In genomic region chr5:58965677-58966414, GRCh38 we compare ENCODE assay signal across 17 cellular contexts.
DNase-seq lines count a peak whose midpoint lies in the region; ATAC-seq, FAIRE-seq and TF ChIP-seq lines count a peak whose summit lies in the region.
"Had no signal": no experiment of that assay in that cellular context is flagged by ENCODE, and none has a peak within 500 bp of the region (broad histone marks: within the 10 kb centered on the region; RNA-seq: fewer than 3 reads in every experiment).

No MANE protein-coding gene starts in this region.

- H3K4ac ChIP-seq in H1 (replicated peaks; ENCODE audit: insufficient read length, low read depth, low read length), result no peak overlapping the region

- no peak overlapping the region for H2BK20ac ChIP-seq in H1 (ENCODE audit: low read length)

- peak; percentile 13 to 38; a peak in 2 of 4 replicates for TF ChIP-seq RAD21 in H1 (IDR thresholded peaks at IDR 0.05 in 1 of 2, conservative IDR thresholded peaks at IDR 0.05 in 1 of 2; ENCODE audit: low read depth in 2 of 2, low read length in 2 of 2)

- 90% methylated on average over 9 of the region's 9 CpGs; no CpG with 5 or more reads in 1 of the 2 experiments for WGBS in H1 (ENCODE audit: extremely low coverage in 1 of 2, insufficient coverage in 1 of 2, insufficient read length in 1 of 2, insufficient replicate concordance in 2 of 2, low coverage in 1 of 2, low lambda C conversion rate in 2 of 2, missing lambda C conversion rate in 1 of 2), 2 experiments
- 76 to 86% methylated on average over 9 of the region's 9 CpGs for WGBS in body of pancreas, 2 donors

- H3K4me3 Mint-ChIP-seq in HFFc6, result no peak overlapping the region
- H3K4me3 Mint-ChIP-seq: CD8-positive, alpha-beta memory T cell had no signal

- FAIRE-seq in H1 (lab: Jason Lieb, UNC), result no peak

- no peak overlapping the region for H3K4me2 ChIP-seq in H1 (ENCODE audit: insufficient read depth in 1 of 2, low read depth in 2 of 2, low read length in 2 of 2)
- H3K4me2 ChIP-seq: BLaER1 had no signal

- no peaks in the 10 kb centered on the region for H3K79me1 ChIP-seq in H1 (ENCODE audit: low read depth, low read length)

- ATAC-seq in GM19455 (IDR thresholded peaks at IDR 0.05; ENCODE audit: unreplicated experiment), result no peak
- no peak for ATAC-seq in body of pancreas
- ATAC-seq in stimulated activated naive CD8-positive, alpha-beta T cell treated with anti-CD3 and anti-CD28 coated beads, Interleukin-15, Interleukin-2, amounts not matched to agents 100 U/mL and 50 U/mL, for 24 hours, result no peak
- ATAC-seq: Panc1, SK-N-SH treated with all-trans-retinoic acid at 6 μM for 48 hours had no signal

- TF ChIP-seq CTCF in GM12864 (IDR thresholded peaks at IDR 0.05; ENCODE audit: low read depth, low read length, missing control alignments), result peak; percentile 5
- peak; percentile 20; the same call in 1 of the 2 replicates for TF ChIP-seq CTCF in HFFc6 (IDR thresholded peaks at IDR 0.05)
- TF ChIP-seq CTCF in H1 (IDR thresholded peaks at IDR 0.05; ENCODE audit: control extremely low read depth in 1 of 3, insufficient read depth in 1 of 3, low read depth in 1 of 3, low read length in 3 of 3), result peak; percentile 6 to 43 (median 19)
- no peak for TF ChIP-seq CTCF in body of pancreas (IDR thresholded peaks at IDR 0.05)

- no peak overlapping the region for H2BK5ac ChIP-seq in H1 (ENCODE audit: low read depth, low read length)

- no peak overlapping the region for H4K91ac ChIP-seq in H1 (replicated peaks; ENCODE audit: insufficient read length, low read length)

- CTCF ChIA-PET in H1 (lab: Charles Lee; ENCODE audit: partially characterized antibody), result interaction anchor here (0.7 to 2.0 kb wide), 10 partner anchors 10 to 93 kb away, joined by 3 to 9 read pairs (median 4); no protein-coding TSS in a partner anchor

- H4K5ac ChIP-seq in H1 (ENCODE audit: insufficient read length, low read depth, low read length), result no peak overlapping the region

- H3K36me3 Mint-ChIP-seq in HFFc6 (ENCODE audit: low read depth), result no peaks in the 10 kb centered on the region

- H2BK15ac ChIP-seq in H1 (ENCODE audit: low read length), result no peak overlapping the region

- H3K23me2 ChIP-seq in H1 (ENCODE audit: low read depth, low read length), result no peaks in the 10 kb centered on the region

- no peak overlapping the region for H3K18ac ChIP-seq in H1 (ENCODE audit: extremely low read depth, low read length)

- no peak overlapping the region for H2BK12ac ChIP-seq in H1 (ENCODE audit: low read depth, low read length)

- no peak overlapping the region for H3K56ac ChIP-seq in H1 (replicated peaks; ENCODE audit: insufficient read length, low read depth, low read length)

- no peak overlapping the region for H3K14ac ChIP-seq in H1 (ENCODE audit: insufficient read length)

- no peak overlapping the region for H3K9ac ChIP-seq in H1 (replicated peaks in 1 of 4; ENCODE audit: extremely low read depth in 1 of 4, low read depth in 3 of 4, low read length in 3 of 4)
- H3K9ac ChIP-seq: BLaER1 had no signal

- H2BK120ac ChIP-seq in H1 (replicated peaks; ENCODE audit: low read depth, low read length), result no peak overlapping the region

- no peak overlapping the region for H2AK5ac ChIP-seq in H1 (ENCODE audit: low read depth, low read length)

- TF ChIP-seq POLR2A in H1 (IDR thresholded peaks at IDR 0.05; ENCODE audit: control extremely low read depth in 1 of 2, low read depth in 2 of 2, low read length in 2 of 2), result no peak
- no peak for TF ChIP-seq POLR2A in body of pancreas (IDR thresholded peaks at IDR 0.05)

- H3K27me3 Mint-ChIP-seq in HFFc6 (ENCODE audit: insufficient read depth), result peaks cover 7% of the 10 kb centered on the region
- H3K27me3 Mint-ChIP-seq: CD8-positive, alpha-beta memory T cell had no signal

- H3K27ac Mint-ChIP-seq in HFFc6, result no peak overlapping the region
- H3K27ac Mint-ChIP-seq: CD8-positive, alpha-beta memory T cell had no signal

- no peak overlapping the region for H4K8ac ChIP-seq in H1 (ENCODE audit: extremely low read depth, insufficient read depth, low read length)

- POLR2A ChIA-PET in H1 (lab: Charles Lee; ENCODE audit: partially characterized antibody), result no interaction called here

- intact Hi-C loops in body of pancreas (cut with DNase I), result no loop called here

- no peak overlapping the region for H2AFZ ChIP-seq in H1 (ENCODE audit: low read length)

- no peaks in the 10 kb centered on the region for H3K36me3 ChIP-seq in H1 (ENCODE audit: control insufficient read depth in 2 of 4, insufficient read depth in 4 of 4, low read length in 3 of 4)
- no peaks in the 10 kb centered on the region for H3K36me3 ChIP-seq in body of pancreas (replicated peaks in 1 of 2; ENCODE audit: insufficient read depth in 1 of 2, low read depth in 2 of 2)
- H3K36me3 ChIP-seq: BLaER1 had no signal

- H3K4me3 ChIP-seq in GM12864 (ENCODE audit: low read depth, low read length), result no peak overlapping the region
- no peak overlapping the region for H3K4me3 ChIP-seq in H1 (ENCODE audit: extremely low read depth in 1 of 4, insufficient read depth in 2 of 4, low read depth in 3 of 4, low read length in 4 of 4)
- no peak overlapping the region for H3K4me3 ChIP-seq in body of pancreas
- H3K4me3 ChIP-seq: BLaER1 had no signal

- H3K27me3 ChIP-seq in H1 (replicated peaks in 1 of 4; ENCODE audit: control insufficient read depth in 3 of 4, extremely low read depth in 1 of 4, insufficient read depth in 3 of 4, low read length in 3 of 4) (no peaks in the 10 kb centered on the region; a peak in 1 of 7 replicates), body of pancreas (no peaks in the 10 kb centered on the region)
- H3K27me3 ChIP-seq: BLaER1 had no signal

- TF ChIP-seq EP300 in H1 (IDR thresholded peaks at IDR 0.05; ENCODE audit: borderline replicate concordance in 1 of 2, low read depth in 2 of 2, low read length in 2 of 2), result no peak

- H3K4me1 Mint-ChIP-seq in HFFc6 (ENCODE audit: low read depth), result no peaks in the 10 kb centered on the region

- H3K23ac ChIP-seq in H1 (ENCODE audit: insufficient read length), result no peak overlapping the region

- H3K9me3 Mint-ChIP-seq in HFFc6, result no peaks in the 10 kb centered on the region
- H3K9me3 Mint-ChIP-seq: CD8-positive, alpha-beta memory T cell had no signal

- H3K79me2 ChIP-seq in H1 (ENCODE audit: control insufficient read depth in 1 of 2, insufficient read depth in 2 of 2, low read length in 2 of 2), result no peaks in the 10 kb centered on the region

- no peaks in the 10 kb centered on the region for H4K20me1 ChIP-seq in H1 (replicated peaks in 1 of 2; ENCODE audit: control insufficient read depth in 1 of 2, insufficient read depth in 2 of 2, low read length in 2 of 2)
- H4K20me1 ChIP-seq: BLaER1 had no signal

- no peaks in the 10 kb centered on the region for H3K9me3 ChIP-seq in H1 (ENCODE audit: insufficient read depth in 2 of 2, low read depth in 1 of 2, low read length in 1 of 2)
- H3K9me3 ChIP-seq in body of pancreas, result no peaks in the 10 kb centered on the region
- H3K9me3 ChIP-seq: BLaER1 had no signal

- DNase-seq in GM12864 (ENCODE audit: low read depth) (no peak), HFFc6 (no peak), H1 (ENCODE audit: low read depth in 1 of 2, low spot score in 2 of 2) (no peak), myocyte (ENCODE audit: low read depth) (peak; percentile 26), body of pancreas (no peak), caudate nucleus (lab: John Stamatoyannopoulos, UW) (no peak)
- no peak for DNase-seq in stimulated activated naive CD8-positive, alpha-beta T cell treated with anti-CD3 and anti-CD28 coated beads, Interleukin-15, Interleukin-2, amounts not matched to agents 100 U/mL and 50 U/mL, for 24 hours
- DNase-seq: CD8-positive, alpha-beta memory T cell; MM.1S; NCI-H1105 treated with DMSO at 0.1 percent for 48 hours; NCI-H1930; NCI-H510A; Right ventricle myocardium superior had no signal

- H3K27ac ChIP-seq in H1 (ENCODE audit: low read depth, low read length) (no peak overlapping the region), body of pancreas (no peak overlapping the region), caudate nucleus (ENCODE audit: low read depth, low read length) (no peak overlapping the region)
- H3K27ac ChIP-seq: BLaER1 had no signal

- H3K4me1 ChIP-seq in H1 (replicated peaks in 1 of 4; ENCODE audit: control insufficient read depth in 3 of 4, insufficient read depth in 4 of 4, low read length in 3 of 4) (no peaks in the 10 kb centered on the region), body of pancreas (no peaks in the 10 kb centered on the region)
- H3K4me1 ChIP-seq: BLaER1 had no signal

TF ChIP-seq in H1, 55 proteins besides CTCF, POLR2A, EP300 and RAD21 (continues in another document):
- peak; percentile 48; the same call in 1 of the 2 replicates for TF ChIP-seq MAFK (IDR thresholded peaks at IDR 0.05; ENCODE audit: low read depth, low read length)

Comparison
In these comparisons a context has a peak if more than half of its experiments do, and no peak if none do; other contexts are left out.
1. CTCF ChIP-seq: peak in GM12864 (single experiment), HFFc6 (single experiment) and H1 (3 of 3); none in body of pancreas (0 of 7).